12 cellular contexts compared by ENCODE assay signal in the genomic region with DNA sequence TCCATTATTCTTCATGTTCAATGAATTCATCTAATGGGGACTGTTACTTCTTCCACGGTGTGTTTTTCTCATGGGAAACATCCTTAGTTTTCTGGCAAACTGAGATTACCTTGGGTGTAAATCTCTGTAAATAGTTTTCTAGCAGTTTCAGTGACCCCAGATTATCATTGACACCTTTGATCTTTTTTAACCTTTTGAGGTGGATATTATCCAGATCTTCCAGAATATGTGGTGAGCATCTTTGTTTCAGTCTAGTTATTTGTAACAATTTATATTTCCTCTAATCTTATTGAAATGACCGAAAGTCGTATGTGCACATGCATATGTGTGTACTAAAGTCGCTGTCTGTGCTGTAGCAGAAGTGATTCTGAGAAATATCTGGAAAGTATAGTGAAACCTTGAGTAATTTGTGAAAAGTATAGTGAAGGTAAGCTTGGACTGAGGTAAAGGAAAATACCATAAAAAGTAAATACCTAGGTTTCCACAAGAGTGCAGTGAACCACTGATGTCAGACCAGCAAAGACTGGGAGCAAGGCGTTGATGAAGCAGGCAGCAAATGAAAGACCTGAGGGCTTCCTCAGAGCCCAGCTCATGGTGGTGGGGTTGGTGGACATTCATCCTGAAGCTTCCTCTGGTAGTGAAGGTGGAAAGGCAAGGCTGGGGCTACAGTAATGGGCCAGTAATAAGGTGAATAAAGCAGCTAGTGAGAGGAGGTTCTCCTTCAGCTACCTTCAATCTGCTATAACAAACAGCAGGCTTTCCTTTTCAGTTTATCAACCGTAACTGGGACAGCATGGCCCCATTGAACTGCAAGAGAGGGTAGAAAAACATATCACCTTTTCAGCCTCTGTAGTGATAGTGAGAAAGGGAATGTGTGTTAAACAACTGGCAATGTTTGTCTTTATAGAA.
A peak's percentile ranks its signal among the peaks of the same experiment; 100 is the strongest.
DNase-seq lines count a peak whose midpoint lies in the region; ATAC-seq and TF ChIP-seq lines count a peak whose summit lies in the region.
"Had no signal": no experiment of that assay in that cellular context is flagged by ENCODE, and none has a peak within 500 bp of the region (broad histone marks: within the 10 kb centered on the region; RNA-seq: fewer than 3 reads in every experiment).

No MANE protein-coding gene starts in this region.

- H3K79me2 ChIP-seq in SK-N-SH (ENCODE audit: insufficient read depth) = no peaks in the 10 kb centered on the region

- TF ChIP-seq CTCF in nephron progenitor cell (IDR thresholded peaks at IDR 0.05) (no peak), SK-N-SH (IDR thresholded peaks at IDR 0.05) (no peak)

- ATAC-seq in GM18873 (IDR thresholded peaks at IDR 0.05; ENCODE audit: low FRiP score, unreplicated experiment) (peak; percentile 99), GM21515 (IDR thresholded peaks at IDR 0.05; ENCODE audit: unreplicated experiment) (peak; percentile 78), HG03066 (IDR thresholded peaks at IDR 0.05; ENCODE audit: low read depth, unreplicated experiment) (peak; percentile 94)
- ATAC-seq: activated CD8-positive, alpha-beta memory T cell treated with anti-CD3 and anti-CD28 coated beads, Interleukin-2, amount 10 ng/mL, durations not matched to agents 7 days and 5 days had no signal

- no peaks in the 10 kb centered on the region for H3F3A ChIP-seq in SK-N-SH (replicated peaks; ENCODE audit: insufficient read depth)

- no peak for TF ChIP-seq EP300 in SK-N-SH (IDR thresholded peaks at IDR 0.05; ENCODE audit: borderline replicate concordance in 1 of 2, low read depth in 1 of 2, low read length in 1 of 2)

- H3K9ac ChIP-seq in SK-N-SH = no peak overlapping the region

- H3K36me3 Mint-ChIP-seq in nephron progenitor cell (ENCODE audit: low read depth) = no peaks in the 10 kb centered on the region
- H3K36me3 Mint-ChIP-seq: activated CD8-positive, alpha-beta memory T cell treated with anti-CD3 and anti-CD28 coated beads, Interleukin-2, amount 10 ng/mL, durations not matched to agents 7 days and 5 days had no signal

- H3K36me3 ChIP-seq in SK-N-SH (replicated peaks in 1 of 2; ENCODE audit: control insufficient read depth in 1 of 2, insufficient read depth in 2 of 2, low read length in 1 of 2) = no peaks in the 10 kb centered on the region
- H3K36me3 ChIP-seq: suprapubic skin had no signal

- H4K20me1 ChIP-seq in SK-N-SH (ENCODE audit: insufficient read depth) = no peaks in the 10 kb centered on the region

- peak overlapping the region; percentile 11 for H3K27ac Mint-ChIP-seq in nephron progenitor cell
- H3K27ac Mint-ChIP-seq: activated CD8-positive, alpha-beta memory T cell treated with anti-CD3 and anti-CD28 coated beads, Interleukin-2, amount 10 ng/mL, durations not matched to agents 7 days and 5 days had no signal

- H3K27me3 Mint-ChIP-seq in nephron progenitor cell (ENCODE audit: low read depth, poor library complexity) = no peaks in the 10 kb centered on the region
- H3K27me3 Mint-ChIP-seq: activated CD8-positive, alpha-beta memory T cell treated with anti-CD3 and anti-CD28 coated beads, Interleukin-2, amount 10 ng/mL, durations not matched to agents 7 days and 5 days had no signal

- no peaks in the 10 kb centered on the region for H3K9me3 Mint-ChIP-seq in nephron progenitor cell

- no peak for DNase-seq in nephron progenitor cell
- DNase-seq in SK-N-SH = no peak
- no peak for DNase-seq in NCI-H2171 (lab: John Stamatoyannopoulos, UW)
- no peak for DNase-seq in posterior cingulate gyrus
- DNase-seq: activated CD8-positive, alpha-beta memory T cell treated with anti-CD3 and anti-CD28 coated beads, Interleukin-2, amount 10 ng/mL, durations not matched to agents 7 days and 5 days; GOT3; NCI-H2227 treated with DMSO at 0.1 percent for 48 hours; SW 1271 had no signal

- POLR2A ChIA-PET in SK-N-SH (lab: Yijun Ruan, JAX) = no interaction called here

- no peaks in the 10 kb centered on the region for H3K9me2 ChIP-seq in SK-N-SH

- no peak overlapping the region for H3K4me3 Mint-ChIP-seq in nephron progenitor cell
- H3K4me3 Mint-ChIP-seq: activated CD8-positive, alpha-beta memory T cell treated with anti-CD3 and anti-CD28 coated beads, Interleukin-2, amount 10 ng/mL, durations not matched to agents 7 days and 5 days had no signal

- H2AFZ ChIP-seq in SK-N-SH (ENCODE audit: low read depth) = no peak overlapping the region

- WGBS in SK-N-SH (ENCODE audit: low lambda C conversion rate) = under 1% methylated on average over 6 of the region's 6 CpGs

- H3K27ac ChIP-seq in SK-N-SH (ENCODE audit: low read depth in 2 of 2, low read length in 1 of 2) = no peak overlapping the region
- H3K27ac ChIP-seq: suprapubic skin had no signal

- H3K27me3 ChIP-seq in SK-N-SH (ENCODE audit: insufficient read depth) = no peaks in the 10 kb centered on the region
- H3K27me3 ChIP-seq: suprapubic skin had no signal

- H3K4me1 Mint-ChIP-seq in nephron progenitor cell = peaks cover 32% of the 10 kb centered on the region
- H3K4me1 Mint-ChIP-seq: activated CD8-positive, alpha-beta memory T cell treated with anti-CD3 and anti-CD28 coated beads, Interleukin-2, amount 10 ng/mL, durations not matched to agents 7 days and 5 days had no signal

- CTCF ChIA-PET in SK-N-SH (lab: Yijun Ruan, JAX) = no interaction called here

- intact Hi-C loops in posterior cingulate gyrus (cut with DNase I) = no loop called here

- no peak for TF ChIP-seq RAD21 in SK-N-SH (IDR thresholded peaks at IDR 0.05; ENCODE audit: low read length)

- no peaks in the 10 kb centered on the region for H3K4me1 ChIP-seq in SK-N-SH (ENCODE audit: control insufficient read depth in 1 of 2, insufficient read depth in 2 of 2, low read depth in 1 of 2, low read length in 1 of 2)
- H3K4me1 ChIP-seq: suprapubic skin had no signal

- no peak overlapping the region for H3K4me3 ChIP-seq in SK-N-SH (ENCODE audit: low read depth in 2 of 2, low read length in 1 of 2)
- H3K4me3 ChIP-seq: suprapubic skin had no signal

- no peaks in the 10 kb centered on the region for H3K9me3 ChIP-seq in SK-N-SH
- H3K9me3 ChIP-seq: suprapubic skin had no signal

- H3K4me2 ChIP-seq in SK-N-SH = no peak overlapping the region

TF ChIP-seq in SK-N-SH, 30 proteins besides CTCF, POLR2A, EP300 and RAD21:
- TF ChIP-seq, protein P1, sequence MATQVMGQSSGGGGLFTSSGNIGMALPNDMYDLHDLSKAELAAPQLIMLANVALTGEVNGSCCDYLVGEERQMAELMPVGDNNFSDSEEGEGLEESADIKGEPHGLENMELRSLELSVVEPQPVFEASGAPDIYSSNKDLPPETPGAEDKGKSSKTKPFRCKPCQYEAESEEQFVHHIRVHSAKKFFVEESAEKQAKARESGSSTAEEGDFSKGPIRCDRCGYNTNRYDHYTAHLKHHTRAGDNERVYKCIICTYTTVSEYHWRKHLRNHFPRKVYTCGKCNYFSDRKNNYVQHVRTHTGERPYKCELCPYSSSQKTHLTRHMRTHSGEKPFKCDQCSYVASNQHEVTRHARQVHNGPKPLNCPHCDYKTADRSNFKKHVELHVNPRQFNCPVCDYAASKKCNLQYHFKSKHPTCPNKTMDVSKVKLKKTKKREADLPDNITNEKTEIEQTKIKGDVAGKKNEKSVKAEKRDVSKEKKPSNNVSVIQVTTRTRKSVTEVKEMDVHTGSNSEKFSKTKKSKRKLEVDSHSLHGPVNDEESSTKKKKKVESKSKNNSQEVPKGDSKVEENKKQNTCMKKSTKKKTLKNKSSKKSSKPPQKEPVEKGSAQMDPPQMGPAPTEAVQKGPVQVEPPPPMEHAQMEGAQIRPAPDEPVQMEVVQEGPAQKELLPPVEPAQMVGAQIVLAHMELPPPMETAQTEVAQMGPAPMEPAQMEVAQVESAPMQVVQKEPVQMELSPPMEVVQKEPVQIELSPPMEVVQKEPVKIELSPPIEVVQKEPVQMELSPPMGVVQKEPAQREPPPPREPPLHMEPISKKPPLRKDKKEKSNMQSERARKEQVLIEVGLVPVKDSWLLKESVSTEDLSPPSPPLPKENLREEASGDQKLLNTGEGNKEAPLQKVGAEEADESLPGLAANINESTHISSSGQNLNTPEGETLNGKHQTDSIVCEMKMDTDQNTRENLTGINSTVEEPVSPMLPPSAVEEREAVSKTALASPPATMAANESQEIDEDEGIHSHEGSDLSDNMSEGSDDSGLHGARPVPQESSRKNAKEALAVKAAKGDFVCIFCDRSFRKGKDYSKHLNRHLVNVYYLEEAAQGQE (IDR thresholded peaks at IDR 0.05; ENCODE audit: low read depth, low read length) = no peak
